14 cellular contexts compared by ENCODE assay signal in genomic region chr15:68203956-68204355, GRCh38. TPM values are rescaled to one million over a fixed set of nuclear protein-coding genes. Genes with fewer than 3 reads are reported as not detected.
DNase-seq lines count a peak whose midpoint lies in the region; ATAC-seq and TF ChIP-seq lines count a peak whose summit lies in the region.
"Had no signal": no experiment of that assay in that cellular context is flagged by ENCODE, and none has a peak within 500 bp of the region (broad histone marks: within the 10 kb centered on the region; RNA-seq: fewer than 3 reads in every experiment).

No MANE protein-coding gene starts in this region.

- H3K36me3 ChIP-seq in colonic mucosa (no peaks in the 10 kb centered on the region), mucosa of rectum (ENCODE audit: control insufficient read depth in 2 of 2, insufficient read depth in 2 of 2, low read length in 2 of 2) (no peaks in the 10 kb centered on the region), stomach (peaks cover 0 to 7% (median 0%) of the 10 kb centered on the region in 4 donors)

- H3K4me1 ChIP-seq in colonic mucosa (peaks cover 16% of the 10 kb centered on the region), mucosa of rectum (ENCODE audit: control insufficient read depth in 2 of 2, insufficient read depth in 2 of 2, low read length in 2 of 2) (peaks cover 22 to 39% of the 10 kb centered on the region in 2 donors), stomach (peaks cover 34 to 65% (median 48%) of the 10 kb centered on the region in 4 donors)

- DNase-seq in colonic mucosa (no peak), stomach (peak; percentile 23), NCI-H1436 treated with DMSO at 0.1 percent for 48 hours (lab: John Stamatoyannopoulos, UW) (no peak), mesenteric fat pad (ENCODE audit: low spot score) (no peak)
- DNase-seq: COR-L47; NCI-H146; NCI-H2081 treated with DMSO at 0.1 percent for 48 hours; NCI-H2227 treated with DMSO at 0.1 percent for 48 hours; NCI-H526 treated with DMSO at 0.1 percent for 48 hours; NK-92 treated with Interleukin-12 subunit alpha and Interleukin-12 subunit beta, amount 100 ng/mL, for 24 hours had no signal

- no peak overlapping the region for H3K27ac ChIP-seq in colonic mucosa
- H3K27ac ChIP-seq in mucosa of rectum (ENCODE audit: low read depth in 2 of 2, low read length in 2 of 2): peak overlapping the region; percentile 97 to 98
- peak overlapping the region in 1 of 5 donors; percentile 64 for H3K27ac ChIP-seq in stomach

- H3K4me3 ChIP-seq in colonic mucosa (peak overlapping the region; percentile 36), mucosa of rectum (ENCODE audit: low read length in 2 of 2) (peak overlapping the region; percentile 76 to 86), stomach (peak overlapping the region in 1 of 4 donors; percentile 30)
- H3K4me3 ChIP-seq: HAP-1 had no signal

- TF ChIP-seq POLR2A in GM19193 (IDR thresholded peaks at IDR 0.05; ENCODE audit: extremely low read depth, insufficient read depth, insufficient read length): peak; percentile 19
- no peak for TF ChIP-seq POLR2A in stomach (IDR thresholded peaks at IDR 0.05)

- TF ChIP-seq CTCF in colonic mucosa (IDR thresholded peaks at IDR 0.05): no peak
- no peak for TF ChIP-seq CTCF in stomach (IDR thresholded peaks at IDR 0.05)

- no peak for TF ChIP-seq EP300 in stomach (IDR thresholded peaks at IDR 0.05)

- intact Hi-C loops in colonic mucosa (cut with DNase I) (no loop called here), stomach (cut with DNase I; ENCODE audit: low total_unique reads) (no loop called here)

- no peaks in the 10 kb centered on the region for H3K9me3 ChIP-seq in colonic mucosa
- H3K9me3 ChIP-seq in mucosa of rectum (ENCODE audit: control insufficient read depth in 2 of 2, low read length in 2 of 2): no peaks in the 10 kb centered on the region
- no peaks in the 10 kb centered on the region for H3K9me3 ChIP-seq in stomach
- H3K9me3 ChIP-seq: HAP-1 had no signal

- ATAC-seq in HG02884 (IDR thresholded peaks at IDR 0.05; ENCODE audit: unreplicated experiment): no peak

- 86 to 97% (median 92%) methylated on average over 3 to 5 of the region's 5 CpGs for WGBS in stomach, 5 donors

- no peaks in the 10 kb centered on the region for H3K27me3 ChIP-seq in colonic mucosa
- H3K27me3 ChIP-seq in mucosa of rectum (ENCODE audit: control insufficient read depth in 2 of 2, insufficient read depth in 2 of 2, low read length in 2 of 2): no peaks in the 10 kb centered on the region
- H3K27me3 ChIP-seq in stomach: no peaks in the 10 kb centered on the region

- peak overlapping the region; percentile 64 to 95 for H3K9ac ChIP-seq in colonic mucosa (ENCODE audit: low read depth in 2 of 2, low read length in 2 of 2)
- H3K9ac ChIP-seq in mucosa of rectum (ENCODE audit: low read depth in 1 of 2, low read length in 2 of 2): peak overlapping the region; percentile 48 to 82

RNA-seq across cellular contexts. Expression of gene CALML4, which starts 1.2 kb away (rescaled TPM):
- total RNA-seq in colonic mucosa (100 to 1,000 TPM; 111 to 126 TPM), stomach (10 to 100 TPM in 4 of 5 donors, 1 to 10 TPM in 1; 7.6 to 24.3 (median 14.9) TPM), mesenteric fat pad (7.2 TPM)
- 10 to 100 TPM in 2 of 3 donors, 1 to 10 TPM in 1; 9.8 to 13.8 (median 12.1) TPM for polyA plus RNA-seq in stomach

RNA-seq across cellular contexts. Expression of gene CLN6, which starts 25.6 kb away (rescaled TPM):
- total RNA-seq in colonic mucosa: 10 to 100 TPM; 18.9 to 55.8 TPM
- total RNA-seq in stomach: 100 to 1,000 TPM in 1 of 5 donors, 10 to 100 TPM in 3, 1 to 10 TPM in 1; 6.4 to 151 (median 25.0) TPM
- polyA plus RNA-seq in stomach: 10 to 100 TPM in 1 of 3 donors, 1 to 10 TPM in 2; 8.7 to 17.1 (median 9.2) TPM
- 24.7 TPM for total RNA-seq in mesenteric fat pad

Comparison
In these comparisons a context has a peak if more than half of its experiments do, and no peak if none do; other contexts are left out.
1. RNA of gene CALML4, which starts 1.2 kb away (total RNA-seq): 111 to 126 TPM in colonic mucosa; 7.6 to 24.3 TPM in stomach and 7.2 TPM in mesenteric fat pad (single experiment); every median in the first group is over 4 times any median in the second.